Comparison of ENCODE assay signal across 16 cellular contexts in genomic region chr10:114477285-114477684, GRCh38.
DNase-seq lines count a peak whose midpoint lies in the region; ATAC-seq and TF ChIP-seq lines count a peak whose summit lies in the region.
"Had no signal": no experiment of that assay in that cellular context is flagged by ENCODE, and none has a peak within 500 bp of the region (broad histone marks: within the 10 kb centered on the region; RNA-seq: fewer than 3 reads in every experiment).

No MANE protein-coding gene starts in this region.

- no peaks in the 10 kb centered on the region for H3K36me3 ChIP-seq in H7 (replicated peaks; ENCODE audit: control insufficient read depth, insufficient read depth, low read length)
- H3K36me3 ChIP-seq: thoracic aorta had no signal

- ATAC-seq in Right ventricle myocardium inferior (peak; percentile 84), HG03520 (IDR thresholded peaks at IDR 0.05; ENCODE audit: unreplicated experiment) (no peak), HG02678 (IDR thresholded peaks at IDR 0.05; ENCODE audit: unreplicated experiment) (no peak), GM21619 (IDR thresholded peaks at IDR 0.05; ENCODE audit: unreplicated experiment) (no peak)

- no peak for DNase-seq in Right ventricle myocardium inferior (ENCODE audit: missing footprints)
- no peak for DNase-seq in cardiac septum (ENCODE audit: low spot score)
- peak; percentile 18 for DNase-seq in fibroblast of pulmonary artery (ENCODE audit: low read depth)
- peak; percentile 85 for DNase-seq in posterior vena cava (ENCODE audit: low spot score)
- DNase-seq in H7 = no peak
- DNase-seq: activated CD4-positive, alpha-beta T cell treated with anti-CD3 and anti-CD28 coated beads for 48 hours; hypothalamus; NCI-H1092; NCI-H226; nephron progenitor cell; PC-9; small intestine had no signal

- no peak overlapping the region for H3K4me3 ChIP-seq in fibroblast of pulmonary artery (replicated peaks; ENCODE audit: low read depth, low read length)
- H3K4me3 ChIP-seq in H7 (ENCODE audit: insufficient read depth, low read depth, low read length) = no peak overlapping the region
- H3K4me3 ChIP-seq: PC-9, thoracic aorta had no signal

- H3K27me3 ChIP-seq in H7 (ENCODE audit: control insufficient read depth, insufficient read depth, low read length) = no peaks in the 10 kb centered on the region

- intact Hi-C loops in Right ventricle myocardium inferior (cut with DNase I) (loop anchor here (10.0 kb wide), 1 partner anchor 148 kb away; no protein-coding TSS in a partner anchor), cardiac septum (cut with DNase I) (loop anchor here (5.0 to 10.0 kb wide), 2 partner anchors 148 to 220 kb away; no protein-coding TSS in a partner anchor), posterior vena cava (cut with DNase I) (loop anchor here in 1 of 2 donors (10.0 kb wide), 1 partner anchor 68 kb away; no protein-coding TSS in a partner anchor)

- no peak for TF ChIP-seq CTCF in fibroblast of pulmonary artery (IDR thresholded peaks at IDR 0.05; ENCODE audit: low read length, missing control alignments)

Comparison
In these comparisons a context has a peak if more than half of its experiments do, and no peak if none do; other contexts are left out.
1. DNase-seq: peak in fibroblast of pulmonary artery (single experiment) and posterior vena cava (single experiment); none in Right ventricle myocardium inferior (single experiment), cardiac septum (single experiment) and H7 (single experiment).